1 cellular context compared by ENCODE assay signal in the genomic region with DNA sequence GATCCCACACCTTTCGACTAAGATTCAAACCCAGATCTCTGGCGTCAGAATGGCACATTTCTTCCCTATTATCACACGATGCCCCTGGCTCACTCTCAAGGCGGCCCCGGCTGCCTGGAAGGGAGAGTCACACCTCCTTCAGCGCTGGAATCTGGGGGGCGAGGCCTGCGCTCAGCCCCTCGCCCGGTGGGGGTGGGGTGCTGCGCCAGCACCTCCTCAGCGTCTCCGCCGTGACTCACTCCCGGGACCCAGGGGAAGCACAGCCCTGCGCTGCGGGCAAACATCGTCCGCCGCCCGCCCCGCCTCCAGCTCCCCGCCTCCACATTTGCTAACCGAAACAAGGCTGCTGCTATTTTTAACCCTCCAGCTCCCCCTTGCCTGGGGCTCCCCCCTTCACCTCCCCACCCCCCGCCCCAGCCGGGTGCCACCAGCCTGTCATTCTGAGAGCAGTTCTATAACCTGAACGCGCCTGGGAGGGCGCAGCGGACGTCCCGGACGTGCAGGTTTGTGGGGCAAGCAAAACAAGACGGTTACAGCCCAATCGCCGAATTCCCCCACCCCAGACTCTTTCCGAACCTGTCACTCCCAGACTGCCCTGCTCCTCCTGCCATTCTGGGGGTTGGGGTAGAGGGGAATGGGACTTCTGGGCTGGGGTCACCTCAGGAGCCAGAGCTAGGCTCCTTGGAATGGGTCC.
TF ChIP-seq lines count a peak whose summit lies in the region.

No MANE protein-coding gene starts in this region.

TF ChIP-seq in A549, 52 proteins besides CTCF, POLR2A, EP300 and RAD21 (continued from another document):
- TF ChIP-seq, protein P1, sequence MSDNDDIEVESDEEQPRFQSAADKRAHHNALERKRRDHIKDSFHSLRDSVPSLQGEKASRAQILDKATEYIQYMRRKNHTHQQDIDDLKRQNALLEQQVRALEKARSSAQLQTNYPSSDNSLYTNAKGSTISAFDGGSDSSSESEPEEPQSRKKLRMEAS (IDR thresholded peaks at IDR 0.05), result peak; percentile 42; the same call in 1 of the 2 replicates
- TF ChIP-seq, protein P2, sequence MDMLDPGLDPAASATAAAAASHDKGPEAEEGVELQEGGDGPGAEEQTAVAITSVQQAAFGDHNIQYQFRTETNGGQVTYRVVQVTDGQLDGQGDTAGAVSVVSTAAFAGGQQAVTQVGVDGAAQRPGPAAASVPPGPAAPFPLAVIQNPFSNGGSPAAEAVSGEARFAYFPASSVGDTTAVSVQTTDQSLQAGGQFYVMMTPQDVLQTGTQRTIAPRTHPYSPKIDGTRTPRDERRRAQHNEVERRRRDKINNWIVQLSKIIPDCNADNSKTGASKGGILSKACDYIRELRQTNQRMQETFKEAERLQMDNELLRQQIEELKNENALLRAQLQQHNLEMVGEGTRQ (IDR thresholded peaks at IDR 0.05), result no peak
- TF ChIP-seq PHF8 (IDR thresholded peaks at IDR 0.05; ENCODE audit: borderline replicate concordance, low read depth), result no peak
TF ChIP-seq in A549: peak in this region for 6.
